Comparison of ENCODE assay signal across 13 cellular contexts in the genomic region with DNA sequence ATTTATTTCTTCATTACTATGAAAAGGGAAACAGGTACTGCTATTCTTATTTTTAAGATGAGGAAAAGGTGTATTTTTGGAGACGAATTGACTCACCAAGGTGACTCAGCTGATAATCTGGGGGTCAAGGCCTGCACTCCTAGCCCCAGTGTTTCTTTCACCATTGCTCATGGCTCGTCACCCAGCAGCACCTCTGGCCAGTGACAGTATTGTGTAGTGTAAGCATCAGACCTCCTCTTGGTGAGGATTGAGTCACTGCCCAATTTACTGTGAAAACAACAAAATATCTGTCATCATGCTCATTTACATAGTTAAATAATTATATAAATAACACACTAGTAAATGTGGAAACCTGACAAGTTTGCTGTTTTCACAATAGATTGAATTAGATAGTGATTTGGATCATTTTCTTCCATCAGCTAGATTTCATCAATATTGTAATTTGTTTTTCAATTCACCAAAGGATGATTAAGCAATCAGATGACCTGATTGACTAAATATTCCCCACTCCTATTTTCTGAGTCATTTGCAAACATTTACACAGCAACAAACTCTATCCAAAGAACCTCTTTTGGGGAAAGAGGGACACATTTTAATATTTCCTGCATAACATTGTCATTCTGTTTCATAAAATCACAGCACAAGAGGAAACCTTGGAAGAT.
DNase-seq lines count a peak whose midpoint lies in the region; ATAC-seq and TF ChIP-seq lines count a peak whose summit lies in the region.
"Had no signal": no experiment of that assay in that cellular context is flagged by ENCODE, and none has a peak within 500 bp of the region (broad histone marks: within the 10 kb centered on the region; RNA-seq: fewer than 3 reads in every experiment).

No MANE protein-coding gene starts in this region.

- H3K4me1 ChIP-seq in adipocyte (ENCODE audit: control insufficient read depth, insufficient read depth, low read length) (peaks cover 39% of the 10 kb centered on the region), ascending aorta (no peaks in the 10 kb centered on the region)

- intact Hi-C loops in ascending aorta (cut with DNase I): no loop called here

- H3K9me3 Mint-ChIP-seq in stimulated activated effector memory CD8-positive, alpha-beta T cell treated with anti-CD3 and anti-CD28 coated beads, Interleukin-12 subunit alpha, Interleukin-12 subunit beta, amount 100 ng/mL, for 72 hours: no peaks in the 10 kb centered on the region

- no peaks in the 10 kb centered on the region for H3K36me3 Mint-ChIP-seq in stimulated activated effector memory CD8-positive, alpha-beta T cell treated with anti-CD3 and anti-CD28 coated beads, Interleukin-12 subunit alpha, Interleukin-12 subunit beta, amount 100 ng/mL, for 72 hours
- H3K36me3 Mint-ChIP-seq: activated CD8-positive, alpha-beta memory T cell treated with anti-CD3 and anti-CD28 coated beads, Interleukin-2, amount 10 ng/mL, durations not matched to agents 7 days and 5 days had no signal

- H3K36me3 ChIP-seq in adipocyte (ENCODE audit: control insufficient read depth, insufficient read depth, low read length, severe bottlenecking) (peaks cover 6% of the 10 kb centered on the region), ascending aorta (no peaks in the 10 kb centered on the region)
- H3K36me3 ChIP-seq: neutrophil had no signal

- no peak overlapping the region for H3K27ac ChIP-seq in ascending aorta
- H3K27ac ChIP-seq: hepatocyte, neutrophil had no signal

- peak overlapping the region; percentile 42 for H3K9ac ChIP-seq in adipocyte (ENCODE audit: low read length)

- no peak for TF ChIP-seq CTCF in fibroblast of villous mesenchyme (IDR thresholded peaks at IDR 0.05; ENCODE audit: insufficient read depth, low read depth, low read length)
- no peak for TF ChIP-seq CTCF in ascending aorta (IDR thresholded peaks at IDR 0.05)

- H3K4me3 Mint-ChIP-seq in stimulated activated effector memory CD8-positive, alpha-beta T cell treated with anti-CD3 and anti-CD28 coated beads, Interleukin-12 subunit alpha, Interleukin-12 subunit beta, amount 100 ng/mL, for 72 hours: no peak overlapping the region
- H3K4me3 Mint-ChIP-seq: activated CD8-positive, alpha-beta memory T cell treated with anti-CD3 and anti-CD28 coated beads, Interleukin-2, amount 10 ng/mL, durations not matched to agents 7 days and 5 days had no signal

- H3K27me3 ChIP-seq in adipocyte (replicated peaks; ENCODE audit: control insufficient read depth, insufficient read depth, low read length) (no peaks in the 10 kb centered on the region), ascending aorta (no peaks in the 10 kb centered on the region)
- H3K27me3 ChIP-seq: hepatocyte, neutrophil had no signal

- no peaks in the 10 kb centered on the region for H3K9me3 ChIP-seq in adipocyte (ENCODE audit: control insufficient read depth, low read length)
- H3K9me3 ChIP-seq in ascending aorta: no peaks in the 10 kb centered on the region
- H3K9me3 ChIP-seq: neutrophil had no signal

- H3K4me1 Mint-ChIP-seq in stimulated activated effector memory CD8-positive, alpha-beta T cell treated with anti-CD3 and anti-CD28 coated beads, Interleukin-12 subunit alpha, Interleukin-12 subunit beta, amount 100 ng/mL, for 72 hours: no peaks in the 10 kb centered on the region
- H3K4me1 Mint-ChIP-seq: activated CD8-positive, alpha-beta memory T cell treated with anti-CD3 and anti-CD28 coated beads, Interleukin-2, amount 10 ng/mL, durations not matched to agents 7 days and 5 days had no signal

- H3K4me3 ChIP-seq in adipocyte (ENCODE audit: low read length) (peak overlapping the region; percentile 6), fibroblast of villous mesenchyme (ENCODE audit: low read depth, low read length) (no peak overlapping the region), ascending aorta (no peak overlapping the region)
- H3K4me3 ChIP-seq: hepatocyte had no signal

- peak; percentile 76 for DNase-seq in HPDE6-E6E7 (ENCODE audit: extremely low spot score)
- DNase-seq in adipocyte (ENCODE audit: low read depth): peak; percentile 61
- peak; percentile 68 for DNase-seq in fibroblast of villous mesenchyme (ENCODE audit: low read depth)
- DNase-seq in stimulated activated effector memory CD8-positive, alpha-beta T cell treated with anti-CD3 and anti-CD28 coated beads, Interleukin-12 subunit alpha, Interleukin-12 subunit beta, amount 100 ng/mL, for 72 hours (ENCODE audit: low spot score in 2 of 2): no peak
- DNase-seq in ascending aorta (ENCODE audit: low spot score in 2 of 2): no peak
- DNase-seq in GM19240 (ENCODE audit: insufficient read length, low spot score): no peak
- DNase-seq: activated CD8-positive, alpha-beta memory T cell treated with anti-CD3 and anti-CD28 coated beads, Interleukin-2, amount 10 ng/mL, durations not matched to agents 7 days and 5 days; effector CD4-positive, alpha-beta T cell; NCI-H1105 treated with DMSO at 0.1 percent for 48 hours; NCI-H446 treated with DMSO at 0.1 percent for 48 hours had no signal

- no peak overlapping the region for H3K27ac Mint-ChIP-seq in stimulated activated effector memory CD8-positive, alpha-beta T cell treated with anti-CD3 and anti-CD28 coated beads, Interleukin-12 subunit alpha, Interleukin-12 subunit beta, amount 100 ng/mL, for 72 hours
- H3K27ac Mint-ChIP-seq: activated CD8-positive, alpha-beta memory T cell treated with anti-CD3 and anti-CD28 coated beads, Interleukin-2, amount 10 ng/mL, durations not matched to agents 7 days and 5 days had no signal

- peak; percentile 64 for ATAC-seq in stimulated activated effector memory CD8-positive, alpha-beta T cell treated with anti-CD3 and anti-CD28 coated beads, Interleukin-12 subunit alpha, Interleukin-12 subunit beta, amount 100 ng/mL, for 72 hours
- no peak for ATAC-seq in HG03565 (IDR thresholded peaks at IDR 0.05; ENCODE audit: unreplicated experiment)
- ATAC-seq: activated CD8-positive, alpha-beta memory T cell treated with anti-CD3 and anti-CD28 coated beads, Interleukin-2, amount 10 ng/mL, durations not matched to agents 7 days and 5 days had no signal

Comparison
In these comparisons a context has a peak if more than half of its experiments do, and no peak if none do; other contexts are left out.
1. DNase-seq: peak in HPDE6-E6E7 (single experiment), adipocyte (single experiment) and fibroblast of villous mesenchyme (single experiment); none in stimulated activated effector memory CD8-positive, alpha-beta T cell treated with anti-CD3 and anti-CD28 coated beads, Interleukin-12 subunit alpha, Interleukin-12 subunit beta, amount 100 ng/mL, for 72 hours (0 of 2), ascending aorta (0 of 2) and GM19240 (single experiment).